Comparison of ENCODE assay signal across 12 cellular contexts in the genomic region with DNA sequence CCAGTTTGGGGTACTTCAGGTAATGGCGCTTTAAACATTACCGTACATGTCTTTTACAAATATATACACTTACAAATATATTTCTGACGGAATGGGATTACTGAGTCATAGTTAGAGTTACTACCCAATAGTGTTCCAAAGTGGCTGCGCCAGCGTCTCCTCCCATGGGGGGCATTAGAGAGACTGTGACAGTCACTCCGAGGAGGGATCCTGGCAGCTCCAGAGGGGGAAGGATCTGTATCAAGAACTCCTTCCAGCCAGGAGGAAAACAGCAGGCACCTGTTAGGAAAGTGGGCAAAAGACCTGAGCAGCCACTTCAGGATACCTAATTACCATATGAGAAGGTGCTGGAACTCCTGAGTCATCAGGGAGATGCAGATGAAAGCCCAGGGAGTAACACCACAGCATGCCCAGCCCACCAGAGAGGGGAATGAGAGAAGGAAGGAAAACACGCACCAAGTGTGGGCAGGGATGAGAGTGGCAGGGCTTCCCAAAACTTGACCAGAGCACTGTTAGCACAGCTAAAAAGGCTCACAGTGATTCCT. TPM values are rescaled to one million over a fixed set of nuclear protein-coding genes. Genes with fewer than 3 reads are reported as not detected.
"Had no signal": no experiment of that assay in that cellular context is flagged by ENCODE, and none has a peak within 500 bp of the region (broad histone marks: within the 10 kb centered on the region; RNA-seq: fewer than 3 reads in every experiment).

No MANE protein-coding gene starts in this region.

- H3K4me3 ChIP-seq: ascending aorta, dorsolateral prefrontal cortex, esophagus muscularis mucosa, testis, upper lobe of right lung had no signal

- DNase-seq: activated CD4-positive, alpha-beta T cell treated with anti-CD3 and anti-CD28 coated beads, Interleukin-2, amount 50 U/mL, for 48 hours; activated CD4-positive, CD25-positive, alpha-beta regulatory T cell treated with anti-CD3 and anti-CD28 coated beads, Interleukin-2, amount 50 U/mL, for 72 hours; activated T-cell treated with anti-CD3 and anti-CD28 coated beads, Interleukin-2, amount 50 U/mL, for 72 hours; dorsolateral prefrontal cortex; stimulated activated CD4-positive, alpha-beta T cell treated with anti-CD3 and anti-CD28 coated beads, Interleukin-15, amount 100 ng/mL, for 24 hours; stimulated activated CD4-positive, alpha-beta T cell treated with anti-CD3 and anti-CD28 coated beads, Interleukin-4, amount 100 ng/mL, for 24 hours; stimulated activated naive CD8-positive, alpha-beta T cell treated with anti-CD3 and anti-CD28 coated beads, Interleukin-15, amount 100 ng/mL, for 72 hours; testis; upper lobe of right lung had no signal

- H3K27me3 ChIP-seq: ascending aorta, testis, upper lobe of right lung had no signal

- H3K27ac Mint-ChIP-seq: activated T-cell treated with anti-CD3 and anti-CD28 coated beads, Interleukin-2, amount 50 U/mL, for 72 hours had no signal

- ATAC-seq: activated T-cell treated with anti-CD3 and anti-CD28 coated beads, Interleukin-2, amount 50 U/mL, for 72 hours; stimulated activated naive CD8-positive, alpha-beta T cell treated with anti-CD3 and anti-CD28 coated beads, Interleukin-15, amount 100 ng/mL, for 72 hours; upper lobe of right lung had no signal

- H3K36me3 ChIP-seq: ascending aorta, esophagus muscularis mucosa, upper lobe of right lung had no signal

- H3K4me3 Mint-ChIP-seq: activated T-cell treated with anti-CD3 and anti-CD28 coated beads, Interleukin-2, amount 50 U/mL, for 72 hours; stimulated activated naive CD8-positive, alpha-beta T cell treated with anti-CD3 and anti-CD28 coated beads, Interleukin-15, amount 100 ng/mL, for 72 hours had no signal

- H3K9me3 Mint-ChIP-seq: activated T-cell treated with anti-CD3 and anti-CD28 coated beads, Interleukin-2, amount 50 U/mL, for 72 hours; stimulated activated naive CD8-positive, alpha-beta T cell treated with anti-CD3 and anti-CD28 coated beads, Interleukin-15, amount 100 ng/mL, for 72 hours had no signal

RNA-seq across cellular contexts. Expression of a gene that starts 52.9 kb away (rescaled TPM):
- total RNA-seq: ascending aorta, fibroblast of villous mesenchyme had no signal
